Comparison of ENCODE assay signal across 1 cellular context in the genomic region with DNA sequence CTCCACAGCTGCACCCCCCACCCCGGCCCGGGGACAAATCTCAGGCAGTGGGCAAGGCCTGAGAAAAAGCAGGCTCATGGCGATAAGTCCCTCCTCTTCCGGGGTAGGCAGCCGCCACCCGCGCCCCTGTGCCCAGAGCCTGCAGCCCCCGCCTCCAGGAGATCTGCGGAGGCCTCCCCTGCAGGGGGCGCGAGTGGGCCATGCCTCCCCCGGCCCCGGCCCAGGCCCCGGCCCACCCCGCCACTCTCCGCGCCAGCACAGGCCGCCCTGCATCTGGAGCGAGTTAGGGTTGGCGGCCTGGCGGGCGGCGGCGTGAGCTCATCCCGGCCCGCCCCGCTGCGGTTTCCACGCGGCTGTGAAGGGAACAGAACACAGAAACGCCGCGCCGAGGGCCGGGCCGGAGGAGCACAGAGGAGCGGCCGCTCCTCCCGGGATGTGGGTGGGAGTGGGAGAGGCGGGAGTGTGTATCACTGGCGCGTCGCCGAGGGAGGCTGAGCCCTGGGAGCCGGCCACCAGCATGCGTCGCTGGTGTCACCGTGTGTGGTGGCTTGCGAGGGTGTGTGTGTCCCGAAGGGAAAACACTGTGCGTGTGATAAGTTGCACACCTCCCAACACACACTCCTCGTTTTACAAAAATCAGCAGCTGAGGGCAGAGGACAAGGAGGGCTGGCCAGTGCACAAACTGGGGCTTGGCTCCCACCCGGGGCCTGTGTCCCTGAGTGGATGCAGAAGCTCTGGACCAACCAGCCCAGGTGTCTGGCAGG.
TF ChIP-seq lines count a peak whose summit lies in the region.

No MANE protein-coding gene starts in this region.

TF ChIP-seq in HEK293, 187 proteins besides CTCF, POLR2A, EP300 and RAD21 (continued from another document and continues in another):
- TF ChIP-seq ZNF623 (tag by site-specific recombination; IDR thresholded peaks at IDR 0.05) (no peak), WT1 (tag by site-specific recombination; IDR thresholded peaks at IDR 0.05) (no peak), ZNF274 (IDR thresholded peaks at IDR 0.05; ENCODE audit: low read length) (no peak), ZNF274 (tag by site-specific recombination; IDR thresholded peaks at IDR 0.05; ENCODE audit: borderline replicate concordance) (no peak), ZNF157 (tag by site-specific recombination; IDR thresholded peaks at IDR 0.05) (no peak), ZNF391 (tag by site-specific recombination; IDR thresholded peaks at IDR 0.05; ENCODE audit: borderline replicate concordance, low read depth) (no peak), KLF9 (tag by site-specific recombination; IDR thresholded peaks at IDR 0.05; ENCODE audit: low read depth) (peak; percentile 23; the same call in 1 of the 2 replicates), ZBTB48 (tag by site-specific recombination; IDR thresholded peaks at IDR 0.05) (no peak), ZIC2 (tag by site-specific recombination; IDR thresholded peaks at IDR 0.05) (no peak), ZNF10 (tag by site-specific recombination; IDR thresholded peaks at IDR 0.05) (peak; percentile 88), ZBTB8A (tag by site-specific recombination; IDR thresholded peaks at IDR 0.05) (0 out of 2 replicates have a peak, but pooled peaks have one; percentile 20), ZNF561 (tag by site-specific recombination; IDR thresholded peaks at IDR 0.05; ENCODE audit: borderline replicate concordance) (no peak), ZNF394 (tag by site-specific recombination; IDR thresholded peaks at IDR 0.05; ENCODE audit: borderline replicate concordance) (no peak; the same call in 1 of the 2 replicates), ZNF76 (tag by site-specific recombination; IDR thresholded peaks at IDR 0.05; ENCODE audit: borderline replicate concordance, low read depth) (no peak; the same call in 1 of the 2 replicates), ZNF292 (tag by site-specific recombination; IDR thresholded peaks at IDR 0.05; ENCODE audit: borderline replicate concordance, low read depth) (no peak), ZFP3 (tag by site-specific recombination; IDR thresholded peaks at IDR 0.05; ENCODE audit: low read depth) (no peak), ZNF558 (tag by site-specific recombination; IDR thresholded peaks at IDR 0.05) (no peak), ZNF302 (tag by site-specific recombination; IDR thresholded peaks at IDR 0.05; ENCODE audit: low read depth) (no peak), ZNF138 (tag by site-specific recombination; IDR thresholded peaks at IDR 0.05; ENCODE audit: borderline replicate concordance) (no peak), ZNF600 (tag by site-specific recombination; IDR thresholded peaks at IDR 0.05) (peak; percentile 90), ZNF610 (tag by site-specific recombination; IDR thresholded peaks at IDR 0.05; ENCODE audit: borderline replicate concordance) (0 out of 2 replicates have a peak, but pooled peaks have one; percentile 56), ZNF335 (tag by site-specific recombination; conservative IDR thresholded peaks at IDR 0.05) (no peak), OSR2 (tag by site-specific recombination; IDR thresholded peaks at IDR 0.05) (no peak), KLF1 (tag by site-specific recombination; IDR thresholded peaks at IDR 0.05) (peak; percentile 76), ZNF404 (tag by site-specific recombination; IDR thresholded peaks at IDR 0.05) (no peak), ZNF416 (tag by site-specific recombination; IDR thresholded peaks at IDR 0.05) (no peak), ZNF221 (tag by site-specific recombination; IDR thresholded peaks at IDR 0.05; ENCODE audit: borderline replicate concordance) (no peak), GLI2 (tag by site-specific recombination; IDR thresholded peaks at IDR 0.05; ENCODE audit: borderline replicate concordance, low read depth) (no peak), ZNF121 (tag by site-specific recombination; IDR thresholded peaks at IDR 0.05) (no peak), ZNF426 (tag by site-specific recombination; IDR thresholded peaks at IDR 0.05) (no peak), ZNF621 (tag by site-specific recombination; IDR thresholded peaks at IDR 0.05) (no peak), EGR2 (tag by site-specific recombination; IDR thresholded peaks at IDR 0.05; ENCODE audit: low read depth) (peak; percentile 88)
- TF ChIP-seq, protein P1, sequence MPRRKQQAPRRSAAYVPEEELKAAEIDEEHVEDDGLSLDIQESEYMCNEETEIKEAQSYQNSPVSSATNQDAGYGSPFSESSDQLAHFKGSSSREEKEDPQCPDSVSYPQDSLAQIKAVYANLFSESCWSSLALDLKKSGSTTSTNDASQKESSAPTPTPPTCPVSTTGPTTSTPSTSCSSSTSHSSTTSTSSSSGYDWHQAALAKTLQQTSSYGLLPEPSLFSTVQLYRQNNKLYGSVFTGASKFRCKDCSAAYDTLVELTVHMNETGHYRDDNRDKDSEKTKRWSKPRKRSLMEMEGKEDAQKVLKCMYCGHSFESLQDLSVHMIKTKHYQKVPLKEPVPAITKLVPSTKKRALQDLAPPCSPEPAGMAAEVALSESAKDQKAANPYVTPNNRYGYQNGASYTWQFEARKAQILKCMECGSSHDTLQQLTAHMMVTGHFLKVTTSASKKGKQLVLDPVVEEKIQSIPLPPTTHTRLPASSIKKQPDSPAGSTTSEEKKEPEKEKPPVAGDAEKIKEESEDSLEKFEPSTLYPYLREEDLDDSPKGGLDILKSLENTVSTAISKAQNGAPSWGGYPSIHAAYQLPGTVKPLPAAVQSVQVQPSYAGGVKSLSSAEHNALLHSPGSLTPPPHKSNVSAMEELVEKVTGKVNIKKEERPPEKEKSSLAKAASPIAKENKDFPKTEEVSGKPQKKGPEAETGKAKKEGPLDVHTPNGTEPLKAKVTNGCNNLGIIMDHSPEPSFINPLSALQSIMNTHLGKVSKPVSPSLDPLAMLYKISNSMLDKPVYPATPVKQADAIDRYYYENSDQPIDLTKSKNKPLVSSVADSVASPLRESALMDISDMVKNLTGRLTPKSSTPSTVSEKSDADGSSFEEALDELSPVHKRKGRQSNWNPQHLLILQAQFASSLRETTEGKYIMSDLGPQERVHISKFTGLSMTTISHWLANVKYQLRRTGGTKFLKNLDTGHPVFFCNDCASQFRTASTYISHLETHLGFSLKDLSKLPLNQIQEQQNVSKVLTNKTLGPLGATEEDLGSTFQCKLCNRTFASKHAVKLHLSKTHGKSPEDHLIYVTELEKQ (tag by site-specific recombination; IDR thresholded peaks at IDR 0.05; ENCODE audit: borderline replicate concordance), result no peak
- TF ChIP-seq, protein P2, sequence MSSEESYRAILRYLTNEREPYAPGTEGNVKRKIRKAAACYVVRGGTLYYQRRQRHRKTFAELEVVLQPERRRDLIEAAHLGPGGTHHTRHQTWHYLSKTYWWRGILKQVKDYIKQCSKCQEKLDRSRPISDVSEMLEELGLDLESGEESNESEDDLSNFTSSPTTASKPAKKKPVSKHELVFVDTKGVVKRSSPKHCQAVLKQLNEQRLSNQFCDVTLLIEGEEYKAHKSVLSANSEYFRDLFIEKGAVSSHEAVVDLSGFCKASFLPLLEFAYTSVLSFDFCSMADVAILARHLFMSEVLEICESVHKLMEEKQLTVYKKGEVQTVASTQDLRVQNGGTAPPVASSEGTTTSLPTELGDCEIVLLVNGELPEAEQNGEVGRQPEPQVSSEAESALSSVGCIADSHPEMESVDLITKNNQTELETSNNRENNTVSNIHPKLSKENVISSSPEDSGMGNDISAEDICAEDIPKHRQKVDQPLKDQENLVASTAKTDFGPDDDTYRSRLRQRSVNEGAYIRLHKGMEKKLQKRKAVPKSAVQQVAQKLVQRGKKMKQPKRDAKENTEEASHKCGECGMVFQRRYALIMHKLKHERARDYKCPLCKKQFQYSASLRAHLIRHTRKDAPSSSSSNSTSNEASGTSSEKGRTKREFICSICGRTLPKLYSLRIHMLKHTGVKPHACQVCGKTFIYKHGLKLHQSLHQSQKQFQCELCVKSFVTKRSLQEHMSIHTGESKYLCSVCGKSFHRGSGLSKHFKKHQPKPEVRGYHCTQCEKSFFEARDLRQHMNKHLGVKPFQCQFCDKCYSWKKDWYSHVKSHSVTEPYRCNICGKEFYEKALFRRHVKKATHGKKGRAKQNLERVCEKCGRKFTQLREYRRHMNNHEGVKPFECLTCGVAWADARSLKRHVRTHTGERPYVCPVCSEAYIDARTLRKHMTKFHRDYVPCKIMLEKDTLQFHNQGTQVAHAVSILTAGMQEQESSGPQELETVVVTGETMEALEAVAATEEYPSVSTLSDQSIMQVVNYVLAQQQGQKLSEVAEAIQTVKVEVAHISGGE (tag by site-specific recombination; conservative IDR thresholded peaks at IDR 0.05; ENCODE audit: low read depth), result peak; percentile 9; the same call in 1 of the 2 replicates
- TF ChIP-seq, protein P3, sequence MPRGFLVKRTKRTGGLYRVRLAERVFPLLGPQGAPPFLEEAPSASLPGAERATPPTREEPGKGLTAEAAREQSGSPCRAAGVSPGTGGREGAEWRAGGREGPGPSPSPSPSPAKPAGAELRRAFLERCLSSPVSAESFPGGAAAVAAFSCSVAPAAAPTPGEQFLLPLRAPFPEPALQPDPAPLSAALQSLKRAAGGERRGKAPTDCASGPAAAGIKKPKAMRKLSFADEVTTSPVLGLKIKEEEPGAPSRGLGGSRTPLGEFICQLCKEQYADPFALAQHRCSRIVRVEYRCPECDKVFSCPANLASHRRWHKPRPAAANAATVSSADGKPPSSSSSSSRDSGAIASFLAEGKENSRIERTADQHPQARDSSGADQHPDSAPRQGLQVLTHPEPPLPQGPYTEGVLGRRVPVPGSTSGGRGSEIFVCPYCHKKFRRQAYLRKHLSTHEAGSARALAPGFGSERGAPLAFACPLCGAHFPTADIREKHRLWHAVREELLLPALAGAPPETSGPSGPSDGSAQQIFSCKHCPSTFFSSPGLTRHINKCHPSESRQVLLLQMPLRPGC (tag by site-specific recombination; IDR thresholded peaks at IDR 0.05), result no peak
- TF ChIP-seq, protein P4, sequence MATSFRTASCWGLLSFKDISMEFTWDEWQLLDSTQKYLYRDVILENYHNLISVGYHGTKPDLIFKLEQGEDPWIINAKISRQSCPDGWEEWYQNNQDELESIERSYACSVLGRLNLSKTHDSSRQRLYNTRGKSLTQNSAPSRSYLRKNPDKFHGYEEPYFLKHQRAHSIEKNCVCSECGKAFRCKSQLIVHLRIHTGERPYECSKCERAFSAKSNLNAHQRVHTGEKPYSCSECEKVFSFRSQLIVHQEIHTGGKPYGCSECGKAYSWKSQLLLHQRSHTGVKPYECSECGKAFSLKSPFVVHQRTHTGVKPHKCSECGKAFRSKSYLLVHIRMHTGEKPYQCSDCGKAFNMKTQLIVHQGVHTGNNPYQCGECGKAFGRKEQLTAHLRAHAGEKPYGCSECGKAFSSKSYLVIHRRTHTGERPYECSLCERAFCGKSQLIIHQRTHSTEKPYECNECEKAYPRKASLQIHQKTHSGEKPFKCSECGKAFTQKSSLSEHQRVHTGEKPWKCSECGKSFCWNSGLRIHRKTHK (tag by site-specific recombination; IDR thresholded peaks at IDR 0.05), result no peak
- TF ChIP-seq, protein P5, sequence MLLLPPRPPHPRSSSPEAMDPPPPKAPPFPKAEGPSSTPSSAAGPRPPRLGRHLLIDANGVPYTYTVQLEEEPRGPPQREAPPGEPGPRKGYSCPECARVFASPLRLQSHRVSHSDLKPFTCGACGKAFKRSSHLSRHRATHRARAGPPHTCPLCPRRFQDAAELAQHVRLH (tag by site-specific recombination; IDR thresholded peaks at IDR 0.05), result no peak
- TF ChIP-seq, protein P6, sequence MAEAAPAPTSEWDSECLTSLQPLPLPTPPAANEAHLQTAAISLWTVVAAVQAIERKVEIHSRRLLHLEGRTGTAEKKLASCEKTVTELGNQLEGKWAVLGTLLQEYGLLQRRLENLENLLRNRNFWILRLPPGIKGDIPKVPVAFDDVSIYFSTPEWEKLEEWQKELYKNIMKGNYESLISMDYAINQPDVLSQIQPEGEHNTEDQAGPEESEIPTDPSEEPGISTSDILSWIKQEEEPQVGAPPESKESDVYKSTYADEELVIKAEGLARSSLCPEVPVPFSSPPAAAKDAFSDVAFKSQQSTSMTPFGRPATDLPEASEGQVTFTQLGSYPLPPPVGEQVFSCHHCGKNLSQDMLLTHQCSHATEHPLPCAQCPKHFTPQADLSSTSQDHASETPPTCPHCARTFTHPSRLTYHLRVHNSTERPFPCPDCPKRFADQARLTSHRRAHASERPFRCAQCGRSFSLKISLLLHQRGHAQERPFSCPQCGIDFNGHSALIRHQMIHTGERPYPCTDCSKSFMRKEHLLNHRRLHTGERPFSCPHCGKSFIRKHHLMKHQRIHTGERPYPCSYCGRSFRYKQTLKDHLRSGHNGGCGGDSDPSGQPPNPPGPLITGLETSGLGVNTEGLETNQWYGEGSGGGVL (tag by site-specific recombination; IDR thresholded peaks at IDR 0.05), result peak; percentile 45; the same call in 1 of the 2 replicates
- TF ChIP-seq, protein P7, sequence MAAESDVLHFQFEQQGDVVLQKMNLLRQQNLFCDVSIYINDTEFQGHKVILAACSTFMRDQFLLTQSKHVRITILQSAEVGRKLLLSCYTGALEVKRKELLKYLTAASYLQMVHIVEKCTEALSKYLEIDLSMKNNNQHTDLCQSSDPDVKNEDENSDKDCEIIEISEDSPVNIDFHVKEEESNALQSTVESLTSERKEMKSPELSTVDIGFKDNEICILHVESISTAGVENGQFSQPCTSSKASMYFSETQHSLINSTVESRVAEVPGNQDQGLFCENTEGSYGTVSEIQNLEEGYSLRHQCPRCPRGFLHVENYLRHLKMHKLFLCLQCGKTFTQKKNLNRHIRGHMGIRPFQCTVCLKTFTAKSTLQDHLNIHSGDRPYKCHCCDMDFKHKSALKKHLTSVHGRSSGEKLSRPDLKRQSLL (tag by site-specific recombination; IDR thresholded peaks at IDR 0.05), result no peak
- TF ChIP-seq, protein P8, sequence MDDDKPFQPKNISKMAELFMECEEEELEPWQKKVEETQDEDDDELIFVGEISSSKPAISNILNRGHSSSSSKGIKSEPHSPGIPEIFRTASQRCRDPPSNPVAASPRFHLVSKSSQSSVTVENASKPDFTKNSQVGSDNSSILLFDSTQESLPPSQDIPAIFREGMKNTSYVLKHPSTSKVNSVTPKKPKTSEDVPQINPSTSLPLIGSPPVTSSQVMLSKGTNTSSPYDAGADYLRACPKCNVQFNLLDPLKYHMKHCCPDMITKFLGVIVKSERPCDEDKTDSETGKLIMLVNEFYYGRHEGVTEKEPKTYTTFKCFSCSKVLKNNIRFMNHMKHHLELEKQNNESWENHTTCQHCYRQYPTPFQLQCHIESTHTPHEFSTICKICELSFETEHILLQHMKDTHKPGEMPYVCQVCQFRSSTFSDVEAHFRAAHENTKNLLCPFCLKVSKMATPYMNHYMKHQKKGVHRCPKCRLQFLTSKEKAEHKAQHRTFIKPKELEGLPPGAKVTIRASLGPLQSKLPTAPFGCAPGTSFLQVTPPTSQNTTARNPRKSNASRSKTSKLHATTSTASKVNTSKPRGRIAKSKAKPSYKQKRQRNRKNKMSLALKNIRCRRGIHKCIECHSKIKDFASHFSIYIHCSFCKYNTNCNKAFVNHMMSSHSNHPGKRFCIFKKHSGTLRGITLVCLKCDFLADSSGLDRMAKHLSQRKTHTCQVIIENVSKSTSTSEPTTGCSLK (tag by site-specific recombination; IDR thresholded peaks at IDR 0.05), result no peak
- TF ChIP-seq, protein P9, sequence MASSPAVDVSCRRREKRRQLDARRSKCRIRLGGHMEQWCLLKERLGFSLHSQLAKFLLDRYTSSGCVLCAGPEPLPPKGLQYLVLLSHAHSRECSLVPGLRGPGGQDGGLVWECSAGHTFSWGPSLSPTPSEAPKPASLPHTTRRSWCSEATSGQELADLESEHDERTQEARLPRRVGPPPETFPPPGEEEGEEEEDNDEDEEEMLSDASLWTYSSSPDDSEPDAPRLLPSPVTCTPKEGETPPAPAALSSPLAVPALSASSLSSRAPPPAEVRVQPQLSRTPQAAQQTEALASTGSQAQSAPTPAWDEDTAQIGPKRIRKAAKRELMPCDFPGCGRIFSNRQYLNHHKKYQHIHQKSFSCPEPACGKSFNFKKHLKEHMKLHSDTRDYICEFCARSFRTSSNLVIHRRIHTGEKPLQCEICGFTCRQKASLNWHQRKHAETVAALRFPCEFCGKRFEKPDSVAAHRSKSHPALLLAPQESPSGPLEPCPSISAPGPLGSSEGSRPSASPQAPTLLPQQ (tag by site-specific recombination; IDR thresholded peaks at IDR 0.05), result peak; percentile 56; the same call in 1 of the 2 replicates
